In genomic region chr10:94677691-94678090, GRCh38 we compare ENCODE assay signal across 15 cellular contexts. TPM values are rescaled to one million over a fixed set of nuclear protein-coding genes. Genes with fewer than 3 reads are reported as not detected.
DNase-seq lines count a peak whose midpoint lies in the region; ATAC-seq, FAIRE-seq and TF ChIP-seq lines count a peak whose summit lies in the region.
"Had no signal": no experiment of that assay in that cellular context is flagged by ENCODE, and none has a peak within 500 bp of the region (broad histone marks: within the 10 kb centered on the region; RNA-seq: fewer than 3 reads in every experiment).

No MANE protein-coding gene starts in this region.

- H3K9me1 ChIP-seq in keratinocyte (ENCODE audit: control insufficient read depth, extremely low read depth, insufficient read depth, low read length): no peaks in the 10 kb centered on the region

- TF ChIP-seq CTCF in WTC11 (IDR thresholded peaks at IDR 0.05) (no peak), keratinocyte (optimal IDR thresholded peaks at IDR 0.05 in 1 of 3, IDR thresholded peaks at IDR 0.05 in 1 of 3, conservative IDR thresholded peaks at IDR 0.05 in 1 of 3; ENCODE audit: extremely low read depth in 1 of 3, insufficient read depth in 2 of 3, low read length in 3 of 3) (peak in 2 of 3 experiments; percentile 35 to 44), vagina (IDR thresholded peaks at IDR 0.05) (no peak), suprapubic skin (IDR thresholded peaks at IDR 0.05) (no peak)

- no peak overlapping the region for H3K27ac ChIP-seq in keratinocyte (ENCODE audit: control insufficient read depth, insufficient read depth, low read length)
- H3K27ac ChIP-seq in vagina: no peak overlapping the region
- H3K27ac ChIP-seq in suprapubic skin: no peak overlapping the region
- H3K27ac ChIP-seq: neutrophil had no signal

- TF ChIP-seq EP300 in suprapubic skin (IDR thresholded peaks at IDR 0.05): no peak

- H3K4me1 Mint-ChIP-seq in WTC11: peaks cover 6% of the 10 kb centered on the region
- H3K4me1 Mint-ChIP-seq: stimulated activated effector memory CD8-positive, alpha-beta T cell treated with anti-CD3 and anti-CD28 coated beads, Interleukin-12 subunit alpha, Interleukin-12 subunit beta, amount 100 ng/mL, for 72 hours had no signal

- CTCF ChIA-PET in WTC11 (lab: Charles Lee): interaction anchor here (0.5 to 1.6 kb wide), 3 partner anchors 10 to 74 kb away, joined by 4 read pairs; no protein-coding TSS in a partner anchor

- H3K79me2 ChIP-seq in keratinocyte (ENCODE audit: control insufficient read depth, insufficient read depth, low read length): no peaks in the 10 kb centered on the region

- no peak overlapping the region for H3K27ac Mint-ChIP-seq in WTC11
- H3K27ac Mint-ChIP-seq: stimulated activated effector memory CD8-positive, alpha-beta T cell treated with anti-CD3 and anti-CD28 coated beads, Interleukin-12 subunit alpha, Interleukin-12 subunit beta, amount 100 ng/mL, for 72 hours; T-helper 2 cell treated with Interferon-gamma antibody and Interleukin-4, amounts not matched to agents 5 μg/mL and 100 μg/mL, for 36 hours had no signal

- H2AFZ ChIP-seq in keratinocyte (ENCODE audit: control insufficient read depth, low read length): no peak overlapping the region

- H3K4me1 ChIP-seq in keratinocyte (ENCODE audit: control insufficient read depth, extremely low read depth, insufficient read depth, low read length) (no peaks in the 10 kb centered on the region), vagina (no peaks in the 10 kb centered on the region), suprapubic skin (no peaks in the 10 kb centered on the region)

- H3K36me3 ChIP-seq in keratinocyte (ENCODE audit: control insufficient read depth in 2 of 2, extremely low read depth in 1 of 2, insufficient read depth in 2 of 2, low read length in 2 of 2) (no peaks in the 10 kb centered on the region), vagina (no peaks in the 10 kb centered on the region), suprapubic skin (no peaks in the 10 kb centered on the region)
- H3K36me3 ChIP-seq: neutrophil had no signal

- ATAC-seq in WTC11 (peak; percentile 93), HG03520 (IDR thresholded peaks at IDR 0.05; ENCODE audit: unreplicated experiment) (no peak)
- ATAC-seq: stimulated activated effector memory CD8-positive, alpha-beta T cell treated with anti-CD3 and anti-CD28 coated beads, Interleukin-12 subunit alpha, Interleukin-12 subunit beta, amount 100 ng/mL, for 72 hours had no signal

- peak; percentile 13 for DNase-seq in NCI-H82 (lab: John Stamatoyannopoulos, UW)
- DNase-seq in NCI-H82 treated with DMSO at 0.1 percent for 48 hours (lab: John Stamatoyannopoulos, UW; ENCODE audit: unreplicated experiment): no peak
- DNase-seq in WTC11 (ENCODE audit: low spot score): no peak
- DNase-seq in keratinocyte (ENCODE audit: low read depth, low spot score): no peak
- no peak for DNase-seq in vagina (ENCODE audit: extremely low spot score in 2 of 2)
- DNase-seq in activated effector memory CD4-positive, alpha-beta T cell treated with Interleukin-2 at 50 U/mL for 16 hours: no peak
- DNase-seq in suprapubic skin (ENCODE audit: low spot score in 2 of 2): no peak
- DNase-seq: amygdala, GOT3, NCI-H1930 had no signal

- POLR2A ChIA-PET in WTC11 (lab: Charles Lee): no interaction called here

- TF ChIP-seq POLR2A in vagina (IDR thresholded peaks at IDR 0.05) (no peak), suprapubic skin (IDR thresholded peaks at IDR 0.05) (no peak)

- H3K4me3 ChIP-seq in keratinocyte (ENCODE audit: control insufficient read depth in 2 of 3, extremely low read depth in 1 of 3, insufficient read depth in 2 of 3, low read depth in 1 of 3, low read length in 3 of 3) (no peak overlapping the region), vagina (no peak overlapping the region), suprapubic skin (no peak overlapping the region)

- no peaks in the 10 kb centered on the region for H3K27me3 Mint-ChIP-seq in WTC11 (ENCODE audit: low read depth)

- no peaks in the 10 kb centered on the region for H4K20me1 ChIP-seq in keratinocyte (ENCODE audit: control insufficient read depth, extremely low read depth, insufficient read depth, low read length)

- intact Hi-C loops in vagina (cut with DNase I): no loop called here

- H3K9me3 ChIP-seq in keratinocyte (ENCODE audit: control insufficient read depth, low read depth, low read length) (no peaks in the 10 kb centered on the region), vagina (no peaks in the 10 kb centered on the region), suprapubic skin (no peaks in the 10 kb centered on the region)
- H3K9me3 ChIP-seq: neutrophil had no signal

- dilution Hi-C loops in keratinocyte (cut with MboI; ENCODE audit: extremely low pct_ligation_motif_present, low sequenced_read_pairs): no loop called here

- H3K27me3 ChIP-seq in keratinocyte (ENCODE audit: control insufficient read depth, extremely low read depth, insufficient read depth, low read length) (no peaks in the 10 kb centered on the region), vagina (no peaks in the 10 kb centered on the region), suprapubic skin (no peaks in the 10 kb centered on the region)
- H3K27me3 ChIP-seq: neutrophil had no signal

- no peak overlapping the region for H3K9ac ChIP-seq in keratinocyte (ENCODE audit: control insufficient read depth, extremely low read depth, insufficient read depth, low read length)

- no peak for FAIRE-seq in keratinocyte (lab: Jason Lieb, UNC)

- 0 out of 2 replicates have a peak, but pooled peaks cover 4% of the 10 kb centered on the region for H3K9me3 Mint-ChIP-seq in WTC11
- H3K9me3 Mint-ChIP-seq: stimulated activated effector memory CD8-positive, alpha-beta T cell treated with anti-CD3 and anti-CD28 coated beads, Interleukin-12 subunit alpha, Interleukin-12 subunit beta, amount 100 ng/mL, for 72 hours; T-helper 2 cell treated with Interferon-gamma antibody and Interleukin-4, amounts not matched to agents 5 μg/mL and 100 μg/mL, for 36 hours had no signal

- no peaks in the 10 kb centered on the region for H3K36me3 Mint-ChIP-seq in WTC11
- H3K36me3 Mint-ChIP-seq: stimulated activated effector memory CD8-positive, alpha-beta T cell treated with anti-CD3 and anti-CD28 coated beads, Interleukin-12 subunit alpha, Interleukin-12 subunit beta, amount 100 ng/mL, for 72 hours had no signal

- H3K4me2 ChIP-seq in keratinocyte (ENCODE audit: control insufficient read depth, extremely low read depth, insufficient read depth, low read depth, low read length): no peak overlapping the region

- no peak overlapping the region for H3K4me3 Mint-ChIP-seq in WTC11
- H3K4me3 Mint-ChIP-seq: stimulated activated effector memory CD8-positive, alpha-beta T cell treated with anti-CD3 and anti-CD28 coated beads, Interleukin-12 subunit alpha, Interleukin-12 subunit beta, amount 100 ng/mL, for 72 hours; T-helper 2 cell treated with Interferon-gamma antibody and Interleukin-4, amounts not matched to agents 5 μg/mL and 100 μg/mL, for 36 hours had no signal

TF ChIP-seq in WTC11, 78 proteins besides CTCF, POLR2A, EP300 and RAD21:
- TF ChIP-seq ZNF671 (CRISPR knock-in tag; IDR thresholded peaks at IDR 0.05) (no peak), TP53 (CRISPR knock-in tag; IDR thresholded peaks at IDR 0.05) (no peak), AR (CRISPR knock-in tag; IDR thresholded peaks at IDR 0.05) (no peak)
- TF ChIP-seq, protein P1, sequence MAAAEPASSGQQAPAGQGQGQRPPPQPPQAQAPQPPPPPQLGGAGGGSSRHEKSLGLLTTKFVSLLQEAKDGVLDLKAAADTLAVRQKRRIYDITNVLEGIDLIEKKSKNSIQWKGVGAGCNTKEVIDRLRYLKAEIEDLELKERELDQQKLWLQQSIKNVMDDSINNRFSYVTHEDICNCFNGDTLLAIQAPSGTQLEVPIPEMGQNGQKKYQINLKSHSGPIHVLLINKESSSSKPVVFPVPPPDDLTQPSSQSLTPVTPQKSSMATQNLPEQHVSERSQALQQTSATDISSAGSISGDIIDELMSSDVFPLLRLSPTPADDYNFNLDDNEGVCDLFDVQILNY (CRISPR knock-in tag; IDR thresholded peaks at IDR 0.05): no peak

RNA-seq across cellular contexts. Expression of gene CYP2C18, which starts 5.8 kb away (rescaled TPM):
- total RNA-seq in WTC11 (2021): 0.07 to 0.28 TPM (median 0.14 TPM) in 3 replicates
- 0.05 to 0.41 TPM (median 0.28 TPM) in 3 replicates for polyA plus RNA-seq in keratinocyte
- polyA plus RNA-seq in keratinocyte (2011; ENCODE audit: low read depth): 0.51 TPM
- polyA plus RNA-seq in keratinocyte (2011; cell fraction: cytosol; rRNA removed): 0.06 and 0.13 TPM in 2 replicates
- polyA plus RNA-seq in keratinocyte (2011; cell fraction: nucleus; rRNA removed): 0.56 and 0.66 TPM in 2 replicates
- polyA plus RNA-seq in keratinocyte (2012; ENCODE audit: low replicate concordance): 1.3 TPM in 1 of 2 replicates, not detected in the other
- polyA minus RNA-seq in keratinocyte: 0.16 to 0.33 TPM in 2 of 3 replicates, not detected in the other
- not detected for polyA minus RNA-seq in keratinocyte (2011; cell fraction: cytosol; rRNA and poly(A)+ RNA removed)
- 0.32 TPM in 1 of 2 replicates, not detected in the other for polyA minus RNA-seq in keratinocyte (2011; cell fraction: nucleus; rRNA and poly(A)+ RNA removed)
- 11.5 TPM for total RNA-seq in vagina
- total RNA-seq in suprapubic skin: 10 to 100 TPM in 2 of 4 donors, 1 to 10 TPM in 2; 6.4 to 15.2 (median 11.1) TPM
- total RNA-seq: Daoy had no signal

Comparison
In these comparisons a context has a peak if more than half of its experiments do, and no peak if none do; other contexts are left out.
1. CTCF ChIP-seq: peak in keratinocyte (2 of 3); none in WTC11 (single experiment), vagina (0 of 3) and suprapubic skin (0 of 2).